Comparison of ENCODE assay signal across 8 cellular contexts in the genomic region with DNA sequence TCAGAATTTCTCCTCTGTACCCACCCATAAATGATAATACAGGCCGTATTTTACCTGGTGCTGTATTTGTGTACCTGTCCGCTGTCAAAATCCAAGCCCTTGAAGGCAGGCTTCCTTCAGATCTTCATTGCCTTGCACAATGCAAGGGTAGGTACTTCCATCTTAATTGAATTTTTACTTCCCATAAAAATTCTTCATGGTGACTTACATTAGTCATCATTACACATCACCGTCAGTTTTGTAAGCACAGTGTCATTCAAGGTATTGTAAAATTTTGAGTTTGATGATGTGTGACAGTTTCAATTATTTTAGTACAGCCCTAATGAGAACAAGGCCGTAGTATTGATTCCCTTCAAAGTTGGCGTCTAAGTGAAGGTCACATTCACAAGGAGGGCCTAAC. TPM values are rescaled to one million over a fixed set of nuclear protein-coding genes. Genes with fewer than 3 reads are reported as not detected.
A peak's percentile ranks its signal among the peaks of the same experiment; 100 is the strongest.
DNase-seq lines count a peak whose midpoint lies in the region; ATAC-seq, FAIRE-seq and TF ChIP-seq lines count a peak whose summit lies in the region.

No MANE protein-coding gene starts in this region.

- H3K36me3 ChIP-seq in HepG2 (replicated peaks in 1 of 2; ENCODE audit: control insufficient read depth in 1 of 2, insufficient read depth in 2 of 2, low read length in 2 of 2) (0 out of 5 replicates have a peak, but pooled peaks cover 0 to 1% of the 10 kb centered on the region in 2 experiments), thyroid gland (no peaks in the 10 kb centered on the region)

- peaks cover 33% of the 10 kb centered on the region for H3K79me2 ChIP-seq in HepG2 (ENCODE audit: insufficient read depth, low read length)

- peak overlapping the region; percentile 98 to 100 (median 100) for H3K27ac Mint-ChIP-seq in brain

- intact Hi-C loops in HepG2 (cut with micrococcal nuclease; ENCODE audit: unreplicated experiment) (loop anchor here (1.0 to 10.0 kb wide), 3 partner anchors 61 to 133 kb away; a partner anchor contains a TSS), thyroid gland (cut with DNase I) (no loop called here)

- no peak for FAIRE-seq in HepG2 (lab: Jason Lieb, UNC)

- H2AFZ ChIP-seq in HepG2 (ENCODE audit: low read length): no peak overlapping the region

- ATAC-seq in HepG2 (no peak), HG02938 (IDR thresholded peaks at IDR 0.05; ENCODE audit: unreplicated experiment) (no peak)

- H3K4me3 ChIP-seq in NB4 (ENCODE audit: low read depth, low read length): peak overlapping the region; percentile 98
- peak overlapping the region; percentile 84 to 88 (median 85) for H3K4me3 ChIP-seq in HepG2 (replicated peaks in 1 of 3; ENCODE audit: insufficient read depth in 1 of 3, low read depth in 2 of 3, low read length in 3 of 3)
- peak overlapping the region; percentile 77 to 87 (median 84) for H3K4me3 ChIP-seq in thyroid gland (replicated peaks in 1 of 3)

- in situ Hi-C loops in HepG2 (cut with HindIII; ENCODE audit: extremely low pct_ligation_motif_present, low pct_unique_long_range_greater_than_20kb): no loop called here

- TF ChIP-seq RAD21 in HepG2 (CRISPR knock-in tag; IDR thresholded peaks at IDR 0.05): no peak

- H3K9ac ChIP-seq in HepG2 (ENCODE audit: insufficient read depth, low read depth, low read length): peak overlapping the region; percentile 95

- peak; percentile 19 for DNase-seq in GM04504 (ENCODE audit: low read depth)
- peak; percentile 64 for DNase-seq in NB4 (ENCODE audit: low read depth)
- DNase-seq in HepG2 (ENCODE audit: low spot score): no peak
- DNase-seq in thyroid gland: no peak
- no peak for DNase-seq in COR-L47 (lab: John Stamatoyannopoulos, UW)
- no peak for DNase-seq in NCI-H1694 (lab: John Stamatoyannopoulos, UW)

- peaks cover 17% of the 10 kb centered on the region for H3K27me3 Mint-ChIP-seq in brain

- H4K20me1 ChIP-seq in HepG2 (ENCODE audit: insufficient read depth, low read length): 0 out of 2 replicates have a peak, but pooled peaks cover 2% of the 10 kb centered on the region

- H3K4me1 ChIP-seq in HepG2 (ENCODE audit: insufficient read depth, low read length) (peaks cover 37% of the 10 kb centered on the region), thyroid gland (peaks cover 0 to 4% of the 10 kb centered on the region in 2 donors)

- H3K4me2 ChIP-seq in HepG2 (ENCODE audit: low read depth, low read length): peak overlapping the region; percentile 72

- H3K27ac ChIP-seq in HepG2 (ENCODE audit: extremely low read length, insufficient read depth, low read length) (peak overlapping the region; percentile 93), thyroid gland (peak overlapping the region; percentile 89 to 93 (median 91))

- H3K27me3 ChIP-seq in HepG2 (ENCODE audit: control insufficient read depth in 1 of 2, insufficient read depth in 2 of 2, low read length in 2 of 2) (no peaks in the 10 kb centered on the region; a peak in 1 of 5 replicates), thyroid gland (no peaks in the 10 kb centered on the region)

- peak overlapping the region; percentile 97 to 100 (median 100) for H3K4me3 Mint-ChIP-seq in brain

- CTCF ChIA-PET in HepG2 (lab: Yijun Ruan, JAX; ENCODE audit: low intra/inter-chr PET ratio, low total read pairs): no interaction called here

- peaks cover 61% of the 10 kb centered on the region for H3K4me1 Mint-ChIP-seq in brain

- peaks cover 16% of the 10 kb centered on the region for H3K36me3 Mint-ChIP-seq in brain

- H3K9me3 Mint-ChIP-seq in brain: peaks cover 0 to 2% (median 0%) of the 10 kb centered on the region in 5 experiments

- POLR2A ChIA-PET in HepG2 (lab: Yijun Ruan, JAX): interaction anchor here (0.7 to 2.8 kb wide), 14 partner anchors 8 to 290 kb away, joined by 3 to 31 read pairs (median 8); a partner anchor contains a TSS

- TF ChIP-seq EP300 in HepG2 (IDR thresholded peaks at IDR 0.05; ENCODE audit: low read depth in 2 of 2, low read length in 2 of 2) (no peak), HepG2 (CRISPR knock-in tag; IDR thresholded peaks at IDR 0.05; ENCODE audit: borderline replicate concordance) (no peak)

- no TSS peak for BruUV-seq in HepG2 (replicated peaks; lab: Mats Ljungman, UMichigan)

- WGBS in HepG2 (ENCODE audit: low lambda C conversion rate): 3% methylated on average over 5 of the region's 5 CpGs
- 36 to 46% methylated on average over 5 of the region's 5 CpGs for WGBS in thyroid gland, 2 donors

- TF ChIP-seq POLR2A in NB4 (IDR thresholded peaks at IDR 0.05; ENCODE audit: extremely low read depth, insufficient read length) (no peak), HepG2 (IDR thresholded peaks at IDR 0.05; ENCODE audit: insufficient read depth in 1 of 2, low read depth in 2 of 2, low read length in 2 of 2) (no peak), thyroid gland (IDR thresholded peaks at IDR 0.05) (no peak)

- H3K9me3 ChIP-seq in HepG2 (ENCODE audit: low read length): no peaks in the 10 kb centered on the region
- no peaks in the 10 kb centered on the region for H3K9me3 ChIP-seq in thyroid gland

- TF ChIP-seq CTCF in NB4 (IDR thresholded peaks at IDR 0.05; ENCODE audit: low read depth, low read length) (no peak), brain (conservative IDR thresholded peaks at IDR 0.05) (no peak), HepG2 (CRISPR knock-in tag; IDR thresholded peaks at IDR 0.05) (no peak), thyroid gland (IDR thresholded peaks at IDR 0.05) (no peak)

TF ChIP-seq in HepG2, 621 proteins besides CTCF, POLR2A, EP300 and RAD21:
- TF ChIP-seq SALL1 (CRISPR knock-in tag; IDR thresholded peaks at IDR 0.05): no peak
- peak; percentile 42; the same call in 1 of the 2 replicates for TF ChIP-seq CREB1 (IDR thresholded peaks at IDR 0.05)
- no peak for TF ChIP-seq CREB1 (CRISPR knock-in tag; IDR thresholded peaks at IDR 0.05)
- no peak for TF ChIP-seq SNRNP70 (IDR thresholded peaks at IDR 0.05; ENCODE audit: low read depth, low read length)
- TF ChIP-seq, protein P1, sequence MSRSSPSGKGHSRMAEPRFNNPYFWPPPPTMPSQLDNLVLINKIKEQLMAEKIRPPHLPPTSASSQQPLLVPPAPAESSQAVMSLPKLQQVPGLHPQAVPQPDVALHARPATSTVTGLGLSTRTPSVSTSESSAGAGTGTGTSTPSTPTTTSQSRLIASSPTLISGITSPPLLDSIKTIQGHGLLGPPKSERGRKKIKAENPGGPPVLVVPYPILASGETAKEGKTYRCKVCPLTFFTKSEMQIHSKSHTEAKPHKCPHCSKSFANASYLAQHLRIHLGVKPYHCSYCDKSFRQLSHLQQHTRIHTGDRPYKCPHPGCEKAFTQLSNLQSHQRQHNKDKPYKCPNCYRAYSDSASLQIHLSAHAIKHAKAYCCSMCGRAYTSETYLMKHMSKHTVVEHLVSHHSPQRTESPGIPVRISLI (CRISPR knock-in tag; IDR thresholded peaks at IDR 0.05; ENCODE audit: borderline replicate concordance): no peak
- 0 out of 2 replicates have a peak, but pooled peaks have one; percentile 25 for TF ChIP-seq ONECUT2 (CRISPR knock-in tag; IDR thresholded peaks at IDR 0.05)
TF ChIP-seq in HepG2: peak in this region for 2.

RNA-seq across cellular contexts. Expression of a gene that starts 0.8 kb away (rescaled TPM):
- polyA plus RNA-seq in brain (ENCODE audit: insufficient read depth, low read depth, low replicate concordance) (95.7 TPM), HepG2 (2011; rRNA removed) (200 and 206 TPM in 2 replicates)
- total RNA-seq in HepG2 (2016; rRNA removed; fragmentation: Illumina TruSeq; extraction: Trizol) (69.3 and 96.3 TPM in 2 replicates), thyroid gland (100 to 1,000 TPM in 2 of 4 donors, 10 to 100 TPM in 2; 71.5 to 147 (median 99.3) TPM)
- total RNA-seq in HepG2 (2016; cell fraction: cytosol; rRNA removed; fragmentation: Illumina TruSeq; extraction: Trizol; ENCODE audit: low read depth): 42.6 and 49.6 TPM in 2 replicates
- 69.2 and 93.6 TPM in 2 replicates for total RNA-seq in HepG2 (2016; cell fraction: insoluble cytoplasmic fraction; rRNA removed; fragmentation: Illumina TruSeq; extraction: Trizol)
- total RNA-seq in HepG2 (2016; cell fraction: membrane; rRNA removed; fragmentation: Illumina TruSeq; extraction: Trizol): 62.9 and 65.2 TPM in 2 replicates
- total RNA-seq in HepG2 (2016; cell fraction: nucleus; rRNA removed; fragmentation: Illumina TruSeq; extraction: Trizol): 40.0 and 40.5 TPM in 2 replicates
- 205 and 263 TPM in 2 replicates for polyA plus RNA-seq in HepG2 (2011; cell fraction: cytosol; rRNA removed)
- 61.2 and 66.6 TPM in 2 replicates for polyA plus RNA-seq in HepG2 (2011; cell fraction: nucleus; rRNA removed)
- polyA plus RNA-seq in HepG2 (2012): 67.4 and 72.7 TPM in 2 replicates
- polyA plus RNA-seq in HepG2 (2016; cell fraction: cytosol; fragmentation: Illumina TruSeq; extraction: Trizol; ENCODE audit: low read depth): 39.8 and 45.7 TPM in 2 replicates
- 96.4 and 113 TPM in 2 replicates for polyA plus RNA-seq in HepG2 (2016; cell fraction: insoluble cytoplasmic fraction; fragmentation: Illumina TruSeq; extraction: Trizol; ENCODE audit: low read depth)
- 42.9 and 46.6 TPM in 2 replicates for polyA plus RNA-seq in HepG2 (2016; cell fraction: membrane; fragmentation: Illumina TruSeq; extraction: Trizol; ENCODE audit: low read depth)
- 42.6 and 45.8 TPM in 2 replicates for polyA plus RNA-seq in HepG2 (2016; cell fraction: nucleus; fragmentation: Illumina TruSeq; extraction: Trizol; ENCODE audit: insufficient read depth, low read depth)
- 155 and 281 TPM in 2 replicates for polyA minus RNA-seq in HepG2 (2011; rRNA and poly(A)+ RNA removed; ENCODE audit: low replicate concordance)
- polyA minus RNA-seq in HepG2 (2011; cell fraction: cytosol; rRNA and poly(A)+ RNA removed): 86.9 and 105 TPM in 2 replicates
- 52.0 and 73.0 TPM in 2 replicates for polyA minus RNA-seq in HepG2 (2011; cell fraction: nucleus; rRNA and poly(A)+ RNA removed)

Comparison
In these comparisons a context has a peak if more than half of its experiments do, and no peak if none do; other contexts are left out.
1. DNase-seq: peak in GM04504 (single experiment) and NB4 (single experiment); none in HepG2 (single experiment), thyroid gland (0 of 2), COR-L47 (single experiment) and NCI-H1694 (single experiment).
2. Peak in every context shown above with its lines, with median percentiles within 50 percentile points of each other: H3K4me3 ChIP-seq.